ENCODE assay signal across 1 cellular context in the genomic region with DNA sequence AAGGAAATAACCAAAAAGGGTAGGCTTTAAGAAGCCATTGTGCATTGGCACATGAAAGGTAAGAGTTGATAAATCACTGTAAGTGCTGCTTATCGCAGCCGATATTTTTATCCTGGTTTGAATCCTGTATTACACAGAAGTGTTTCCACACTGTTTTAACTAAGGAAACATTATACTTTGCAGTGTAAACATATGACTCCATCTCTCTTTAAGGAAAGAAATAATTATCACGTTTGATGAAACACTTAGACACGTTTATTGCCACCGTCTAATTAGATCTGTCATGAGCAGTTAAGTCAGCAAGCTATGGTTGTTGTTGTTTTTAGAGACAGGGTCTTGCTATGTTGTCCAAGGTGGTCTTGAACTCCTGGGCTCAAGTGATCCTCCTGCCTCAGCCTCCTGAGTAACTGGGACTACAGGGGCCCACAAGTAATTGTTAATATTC.
TF ChIP-seq lines count a peak whose summit lies in the region.

No MANE protein-coding gene starts in this region.

TF ChIP-seq in K562, 482 proteins besides CTCF, POLR2A, EP300 and RAD21 (continued from another document):
- TF ChIP-seq, protein P1, sequence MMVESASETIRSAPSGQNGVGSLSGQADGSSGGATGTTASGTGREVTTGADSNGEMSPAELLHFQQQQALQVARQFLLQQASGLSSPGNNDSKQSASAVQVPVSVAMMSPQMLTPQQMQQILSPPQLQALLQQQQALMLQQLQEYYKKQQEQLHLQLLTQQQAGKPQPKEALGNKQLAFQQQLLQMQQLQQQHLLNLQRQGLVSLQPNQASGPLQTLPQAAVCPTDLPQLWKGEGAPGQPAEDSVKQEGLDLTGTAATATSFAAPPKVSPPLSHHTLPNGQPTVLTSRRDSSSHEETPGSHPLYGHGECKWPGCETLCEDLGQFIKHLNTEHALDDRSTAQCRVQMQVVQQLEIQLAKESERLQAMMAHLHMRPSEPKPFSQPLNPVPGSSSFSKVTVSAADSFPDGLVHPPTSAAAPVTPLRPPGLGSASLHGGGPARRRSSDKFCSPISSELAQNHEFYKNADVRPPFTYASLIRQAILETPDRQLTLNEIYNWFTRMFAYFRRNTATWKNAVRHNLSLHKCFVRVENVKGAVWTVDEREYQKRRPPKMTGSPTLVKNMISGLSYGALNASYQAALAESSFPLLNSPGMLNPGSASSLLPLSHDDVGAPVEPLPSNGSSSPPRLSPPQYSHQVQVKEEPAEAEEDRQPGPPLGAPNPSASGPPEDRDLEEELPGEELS (CRISPR knock-in tag; IDR thresholded peaks at IDR 0.05; ENCODE audit: borderline replicate concordance) = no peak
- TF ChIP-seq ZBTB1 (CRISPR knock-in tag; IDR thresholded peaks at IDR 0.05; ENCODE audit: borderline replicate concordance, low read depth) (no peak), ZNF408 (CRISPR knock-in tag; IDR thresholded peaks at IDR 0.05; ENCODE audit: low read depth) (no peak), FOXP1 (CRISPR knock-in tag; IDR thresholded peaks at IDR 0.05) (no peak), PRPF4 (IDR thresholded peaks at IDR 0.05; ENCODE audit: insufficient read depth, low read depth, low read length, poor library complexity, severe bottlenecking) (no peak), NCOA1 (IDR thresholded peaks at IDR 0.05; ENCODE audit: low read depth) (no peak), EHMT2 (IDR thresholded peaks at IDR 0.05) (no peak), KAT7 (CRISPR knock-in tag; IDR thresholded peaks at IDR 0.05; ENCODE audit: borderline replicate concordance) (no peak), ZNF780A (CRISPR knock-in tag; IDR thresholded peaks at IDR 0.05) (no peak), MIER1 (IDR thresholded peaks at IDR 0.05; ENCODE audit: low read depth) (no peak), MCM3 (IDR thresholded peaks at IDR 0.05) (no peak)
- TF ChIP-seq, protein P2, sequence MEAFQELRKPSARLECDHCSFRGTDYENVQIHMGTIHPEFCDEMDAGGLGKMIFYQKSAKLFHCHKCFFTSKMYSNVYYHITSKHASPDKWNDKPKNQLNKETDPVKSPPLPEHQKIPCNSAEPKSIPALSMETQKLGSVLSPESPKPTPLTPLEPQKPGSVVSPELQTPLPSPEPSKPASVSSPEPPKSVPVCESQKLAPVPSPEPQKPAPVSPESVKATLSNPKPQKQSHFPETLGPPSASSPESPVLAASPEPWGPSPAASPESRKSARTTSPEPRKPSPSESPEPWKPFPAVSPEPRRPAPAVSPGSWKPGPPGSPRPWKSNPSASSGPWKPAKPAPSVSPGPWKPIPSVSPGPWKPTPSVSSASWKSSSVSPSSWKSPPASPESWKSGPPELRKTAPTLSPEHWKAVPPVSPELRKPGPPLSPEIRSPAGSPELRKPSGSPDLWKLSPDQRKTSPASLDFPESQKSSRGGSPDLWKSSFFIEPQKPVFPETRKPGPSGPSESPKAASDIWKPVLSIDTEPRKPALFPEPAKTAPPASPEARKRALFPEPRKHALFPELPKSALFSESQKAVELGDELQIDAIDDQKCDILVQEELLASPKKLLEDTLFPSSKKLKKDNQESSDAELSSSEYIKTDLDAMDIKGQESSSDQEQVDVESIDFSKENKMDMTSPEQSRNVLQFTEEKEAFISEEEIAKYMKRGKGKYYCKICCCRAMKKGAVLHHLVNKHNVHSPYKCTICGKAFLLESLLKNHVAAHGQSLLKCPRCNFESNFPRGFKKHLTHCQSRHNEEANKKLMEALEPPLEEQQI (IDR thresholded peaks at IDR 0.05) = no peak
- TF ChIP-seq, protein P3, sequence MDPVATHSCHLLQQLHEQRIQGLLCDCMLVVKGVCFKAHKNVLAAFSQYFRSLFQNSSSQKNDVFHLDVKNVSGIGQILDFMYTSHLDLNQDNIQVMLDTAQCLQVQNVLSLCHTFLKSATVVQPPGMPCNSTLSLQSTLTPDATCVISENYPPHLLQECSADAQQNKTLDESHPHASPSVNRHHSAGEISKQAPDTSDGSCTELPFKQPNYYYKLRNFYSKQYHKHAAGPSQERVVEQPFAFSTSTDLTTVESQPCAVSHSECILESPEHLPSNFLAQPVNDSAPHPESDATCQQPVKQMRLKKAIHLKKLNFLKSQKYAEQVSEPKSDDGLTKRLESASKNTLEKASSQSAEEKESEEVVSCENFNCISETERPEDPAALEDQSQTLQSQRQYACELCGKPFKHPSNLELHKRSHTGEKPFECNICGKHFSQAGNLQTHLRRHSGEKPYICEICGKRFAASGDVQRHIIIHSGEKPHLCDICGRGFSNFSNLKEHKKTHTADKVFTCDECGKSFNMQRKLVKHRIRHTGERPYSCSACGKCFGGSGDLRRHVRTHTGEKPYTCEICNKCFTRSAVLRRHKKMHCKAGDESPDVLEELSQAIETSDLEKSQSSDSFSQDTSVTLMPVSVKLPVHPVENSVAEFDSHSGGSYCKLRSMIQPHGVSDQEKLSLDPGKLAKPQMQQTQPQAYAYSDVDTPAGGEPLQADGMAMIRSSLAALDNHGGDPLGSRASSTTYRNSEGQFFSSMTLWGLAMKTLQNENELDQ (CRISPR knock-in tag; IDR thresholded peaks at IDR 0.05; ENCODE audit: borderline replicate concordance) = no peak
- TF ChIP-seq, protein P4, sequence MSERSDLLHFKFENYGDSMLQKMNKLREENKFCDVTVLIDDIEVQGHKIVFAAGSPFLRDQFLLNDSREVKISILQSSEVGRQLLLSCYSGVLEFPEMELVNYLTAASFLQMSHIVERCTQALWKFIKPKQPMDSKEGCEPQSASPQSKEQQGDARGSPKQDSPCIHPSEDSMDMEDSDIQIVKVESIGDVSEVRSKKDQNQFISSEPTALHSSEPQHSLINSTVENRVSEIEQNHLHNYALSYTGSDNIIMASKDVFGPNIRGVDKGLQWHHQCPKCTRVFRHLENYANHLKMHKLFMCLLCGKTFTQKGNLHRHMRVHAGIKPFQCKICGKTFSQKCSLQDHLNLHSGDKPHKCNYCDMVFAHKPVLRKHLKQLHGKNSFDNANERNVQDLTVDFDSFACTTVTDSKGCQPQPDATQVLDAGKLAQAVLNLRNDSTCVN (CRISPR knock-in tag; IDR thresholded peaks at IDR 0.05) = no peak
